32 cellular contexts compared by ENCODE assay signal in the genomic region with DNA sequence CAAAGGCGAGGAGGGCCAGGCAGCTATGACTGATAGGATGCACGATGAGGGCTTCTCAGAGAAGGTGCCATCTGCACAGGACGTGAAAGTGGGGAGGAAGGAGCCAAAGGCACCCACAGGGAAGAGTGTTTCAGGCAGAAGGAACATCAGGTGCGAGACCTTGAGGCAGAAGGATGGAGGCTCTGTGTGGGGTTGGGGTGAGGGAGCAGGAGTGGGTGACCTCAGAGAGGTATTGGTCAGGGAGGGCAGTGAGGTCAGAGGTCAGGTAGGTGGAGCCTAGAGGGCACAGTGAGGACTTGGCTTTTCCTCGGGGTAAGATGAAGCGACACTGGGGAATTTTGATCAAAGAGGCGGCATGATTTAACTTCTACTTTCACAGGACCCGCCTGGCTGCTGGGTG.
"Had no signal": no experiment of that assay in that cellular context is flagged by ENCODE, and none has a peak within 500 bp of the region (broad histone marks: within the 10 kb centered on the region; RNA-seq: fewer than 3 reads in every experiment).

No MANE protein-coding gene starts in this region.

- H3K9me3 Mint-ChIP-seq: activated CD4-positive, alpha-beta memory T cell treated with anti-CD3 and anti-CD28 coated beads for 36 hours; activated CD4-positive, alpha-beta T cell treated with anti-CD3 and anti-CD28 coated beads, Interleukin-2, amount 10 ng/mL, durations not matched to agents 24 days and 14 days; activated naive CD4-positive, alpha-beta T cell treated with anti-CD3 and anti-CD28 coated beads for 36 hours; activated naive CD4-positive, alpha-beta T cell treated with anti-CD3 and anti-CD28 coated beads, Interleukin-2, amount 50 U/mL, for 24 hours; activated naive CD8-positive, alpha-beta T cell treated with anti-CD3 and anti-CD28 coated beads for 36 hours; activated naive CD8-positive, alpha-beta T cell treated with anti-CD3 and anti-CD28 coated beads, Interleukin-2, amount 50 U/mL, for 24 hours; activated T-helper 1 cell treated with anti-CD3 and anti-CD28 coated beads, Interleukin-12 subunit alpha, Interleukin-12 subunit beta, Interleukin-2, Interleukin-4 antibody, amounts not matched to agents 30 ng/mL and 10 ng/mL and 1 ng/mL, durations not matched to agents 14 hours and 24 hours and 36 hours; activated T-helper 2 cell treated with anti-CD3 and anti-CD28 coated beads, Interferon-gamma antibody, Interleukin-2, Interleukin-4, amounts not matched to agents 10 μg/mL and 5 μg/mL and 100 μg/mL, durations not matched to agents 14 hours and 24 hours and 36 hours had no signal

- FAIRE-seq: endometrium, endothelial cell of umbilical vein had no signal

- H3K4me3 Mint-ChIP-seq: activated CD4-positive, alpha-beta memory T cell treated with anti-CD3 and anti-CD28 coated beads for 36 hours; activated CD4-positive, alpha-beta T cell treated with anti-CD3 and anti-CD28 coated beads for 36 hours; activated CD4-positive, alpha-beta T cell treated with anti-CD3 and anti-CD28 coated beads, Interleukin-2, amount 10 ng/mL, durations not matched to agents 24 days and 14 days; activated CD8-positive, alpha-beta memory T cell treated with anti-CD3 and anti-CD28 coated beads, Interleukin-2, amount 10 ng/mL, durations not matched to agents 7 days and 5 days; activated CD8-positive, alpha-beta T cell treated with anti-CD3 and anti-CD28 coated beads, Interleukin-2, amount 10 ng/mL, durations not matched to agents 7 days and 5 days; activated naive CD4-positive, alpha-beta T cell treated with anti-CD3 and anti-CD28 coated beads for 36 hours; activated naive CD4-positive, alpha-beta T cell treated with anti-CD3 and anti-CD28 coated beads, Interleukin-2, amount 50 U/mL, for 24 hours; activated naive CD8-positive, alpha-beta T cell treated with anti-CD3 and anti-CD28 coated beads for 36 hours; activated naive CD8-positive, alpha-beta T cell treated with anti-CD3 and anti-CD28 coated beads, Interleukin-2, amount 50 U/mL, for 24 hours; activated T-helper 1 cell treated with anti-CD3 and anti-CD28 coated beads, Interleukin-12 subunit alpha, Interleukin-12 subunit beta, Interleukin-2, Interleukin-4 antibody, amounts not matched to agents 30 ng/mL and 10 ng/mL and 1 ng/mL, durations not matched to agents 14 hours and 24 hours and 36 hours had no signal

- H3K36me3 Mint-ChIP-seq: activated CD4-positive, alpha-beta memory T cell treated with anti-CD3 and anti-CD28 coated beads for 36 hours; activated CD8-positive, alpha-beta memory T cell treated with anti-CD3 and anti-CD28 coated beads, Interleukin-2, amount 10 ng/mL, durations not matched to agents 7 days and 5 days; activated naive CD4-positive, alpha-beta T cell treated with anti-CD3 and anti-CD28 coated beads, Interleukin-2, amount 50 U/mL, for 24 hours; activated naive CD8-positive, alpha-beta T cell treated with anti-CD3 and anti-CD28 coated beads for 36 hours had no signal

- H3K4me1 ChIP-seq: adrenal gland, body of pancreas, colonic mucosa had no signal

- H3K9me3 ChIP-seq: adrenal gland, body of pancreas, colonic mucosa, esophagus squamous epithelium, gastroesophageal sphincter had no signal

- ATAC-seq: activated CD4-positive, alpha-beta T cell treated with anti-CD3 and anti-CD28 coated beads for 36 hours; activated CD8-positive, alpha-beta memory T cell treated with anti-CD3 and anti-CD28 coated beads, Interleukin-2, amount 10 ng/mL, durations not matched to agents 7 days and 5 days; activated CD8-positive, alpha-beta T cell treated with anti-CD3 and anti-CD28 coated beads, Interleukin-2, amount 10 ng/mL, durations not matched to agents 7 days and 5 days; activated naive CD8-positive, alpha-beta T cell treated with anti-CD3 and anti-CD28 coated beads, Interleukin-2, amount 50 U/mL, for 24 hours; body of pancreas; gastroesophageal sphincter had no signal

- H3K27ac Mint-ChIP-seq: activated CD4-positive, alpha-beta memory T cell treated with anti-CD3 and anti-CD28 coated beads for 36 hours; activated CD4-positive, alpha-beta T cell treated with anti-CD3 and anti-CD28 coated beads for 36 hours; activated CD4-positive, alpha-beta T cell treated with anti-CD3 and anti-CD28 coated beads, Interleukin-2, amount 10 ng/mL, durations not matched to agents 24 days and 14 days; activated CD8-positive, alpha-beta memory T cell treated with anti-CD3 and anti-CD28 coated beads, Interleukin-2, amount 10 ng/mL, durations not matched to agents 7 days and 5 days; activated CD8-positive, alpha-beta T cell treated with anti-CD3 and anti-CD28 coated beads, Interleukin-2, amount 10 ng/mL, durations not matched to agents 7 days and 5 days; activated naive CD4-positive, alpha-beta T cell treated with anti-CD3 and anti-CD28 coated beads for 36 hours; activated naive CD4-positive, alpha-beta T cell treated with anti-CD3 and anti-CD28 coated beads, Interleukin-2, amount 50 U/mL, for 24 hours; activated naive CD8-positive, alpha-beta T cell treated with anti-CD3 and anti-CD28 coated beads for 36 hours; activated naive CD8-positive, alpha-beta T cell treated with anti-CD3 and anti-CD28 coated beads, Interleukin-2, amount 50 U/mL, for 24 hours; activated T-helper 1 cell treated with anti-CD3 and anti-CD28 coated beads, Interleukin-12 subunit alpha, Interleukin-12 subunit beta, Interleukin-2, Interleukin-4 antibody, amounts not matched to agents 30 ng/mL and 10 ng/mL and 1 ng/mL, durations not matched to agents 14 hours and 24 hours and 36 hours; activated T-helper 2 cell treated with anti-CD3 and anti-CD28 coated beads, Interferon-gamma antibody, Interleukin-2, Interleukin-4, amounts not matched to agents 10 μg/mL and 5 μg/mL and 100 μg/mL, durations not matched to agents 14 hours and 24 hours and 36 hours had no signal

- H3K36me3 ChIP-seq: adrenal gland, colonic mucosa, esophagus squamous epithelium, gastroesophageal sphincter had no signal

- H3K4me1 Mint-ChIP-seq: activated CD4-positive, alpha-beta T cell treated with anti-CD3 and anti-CD28 coated beads for 36 hours; activated CD4-positive, alpha-beta T cell treated with anti-CD3 and anti-CD28 coated beads, Interleukin-2, amount 10 ng/mL, durations not matched to agents 24 days and 14 days; activated CD8-positive, alpha-beta memory T cell treated with anti-CD3 and anti-CD28 coated beads, Interleukin-2, amount 10 ng/mL, durations not matched to agents 7 days and 5 days; activated naive CD4-positive, alpha-beta T cell treated with anti-CD3 and anti-CD28 coated beads, Interleukin-2, amount 50 U/mL, for 24 hours; activated naive CD8-positive, alpha-beta T cell treated with anti-CD3 and anti-CD28 coated beads for 36 hours; activated naive CD8-positive, alpha-beta T cell treated with anti-CD3 and anti-CD28 coated beads, Interleukin-2, amount 50 U/mL, for 24 hours had no signal

- DNase-seq: activated CD4-positive, alpha-beta memory T cell treated with anti-CD3 and anti-CD28 coated beads for 36 hours; activated CD4-positive, alpha-beta T cell treated with anti-CD3 and anti-CD28 coated beads for 36 hours; activated CD4-positive, alpha-beta T cell treated with anti-CD3 and anti-CD28 coated beads, Interleukin-2, amount 10 ng/mL, durations not matched to agents 24 days and 14 days; activated CD4-positive, CD25-positive, alpha-beta regulatory T cell; activated CD4-positive, CD25-positive, alpha-beta regulatory T cell treated with anti-CD3 and anti-CD28 coated beads, Interleukin-2, amount 50 U/mL, for 72 hours; activated CD8-positive, alpha-beta memory T cell treated with anti-CD3 and anti-CD28 coated beads, Interleukin-2, amount 10 ng/mL, durations not matched to agents 7 days and 5 days; activated CD8-positive, alpha-beta memory T cell treated with anti-CD3 and anti-CD28 coated beads, Interleukin-2, amount 50 U/mL, for 4 hours; activated CD8-positive, alpha-beta T cell treated with anti-CD3 and anti-CD28 coated beads, Interleukin-2, amount 10 ng/mL, durations not matched to agents 7 days and 5 days; activated effector memory CD4-positive, alpha-beta T cell treated with anti-CD3 and anti-CD28 coated beads, Interleukin-2, amount 50 U/mL, for 16 hours; activated naive CD4-positive, alpha-beta T cell treated with anti-CD3 and anti-CD28 coated beads for 36 hours; activated naive CD8-positive, alpha-beta T cell treated with anti-CD3 and anti-CD28 coated beads for 36 hours; activated naive CD8-positive, alpha-beta T cell treated with anti-CD3 and anti-CD28 coated beads, Interleukin-2, amount 50 U/mL, for 24 hours; activated T-cell treated with anti-CD3 and anti-CD28 coated beads, Interleukin-2, amount 50 U/mL, for 1 hour; activated T-cell treated with anti-CD3 and anti-CD28 coated beads, Interleukin-2, amount 50 U/mL, for 48 hours; amygdala; aorta; body of pancreas; central memory CD4-positive, alpha-beta T cell; cerebellar nuclear complex; colonic mucosa; effector CD8-positive, alpha-beta T cell; esophagus squamous epithelium; foreskin melanocyte; T-helper 2 cell had no signal

- H3K4me3 ChIP-seq: adrenal gland, body of pancreas, colonic mucosa, esophagus squamous epithelium, gastroesophageal sphincter had no signal

- H3K27me3 ChIP-seq: body of pancreas, colonic mucosa had no signal

- H3K27ac ChIP-seq: adrenal gland, body of pancreas, colonic mucosa, epithelial cell of prostate, esophagus squamous epithelium, gastroesophageal sphincter had no signal
